ENCODE assay signal across 1 cellular context in the genomic region with DNA sequence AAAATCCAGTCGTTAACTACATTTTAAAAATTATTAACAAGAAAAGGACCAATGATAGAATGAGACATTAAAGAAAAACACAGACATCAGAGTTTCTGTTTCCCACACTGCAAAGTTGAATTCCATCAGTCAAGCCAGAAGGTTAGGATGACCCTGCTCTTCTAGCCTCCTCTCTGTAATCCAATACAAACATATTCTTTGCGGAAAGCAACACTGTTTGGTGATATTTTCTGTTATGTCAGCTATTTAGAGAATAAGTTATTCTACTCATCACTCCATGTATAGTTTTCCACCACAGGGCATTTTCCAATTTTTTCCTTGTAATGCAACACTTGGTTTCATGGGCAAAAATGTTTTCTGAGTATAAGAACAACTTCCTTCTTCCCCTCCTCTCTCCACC.
A peak's percentile ranks its signal among the peaks of the same experiment; 100 is the strongest.
TF ChIP-seq lines count a peak whose summit lies in the region.

No MANE protein-coding gene starts in this region.

TF ChIP-seq in HepG2, 621 proteins besides CTCF, POLR2A, EP300 and RAD21 (continued from another document):
- TF ChIP-seq MAFF (IDR thresholded peaks at IDR 0.05; ENCODE audit: low read depth, low read length) (peak; percentile 82), MAFK (conservative IDR thresholded peaks at IDR 0.05 in 1 of 2, IDR thresholded peaks at IDR 0.05 in 1 of 2; ENCODE audit: low read length in 2 of 2) (peak; percentile 76 to 88)
